ENCODE assay signal across 1 cellular context in genomic region chr11:74011360-74012071, GRCh38.
TF ChIP-seq lines count a peak whose summit lies in the region.

No MANE protein-coding gene starts in this region.

TF ChIP-seq in K562, 482 proteins besides CTCF, POLR2A, EP300 and RAD21 (continued from another document and continues in another):
- TF ChIP-seq ZNF407 (IDR thresholded peaks at IDR 0.05; ENCODE audit: low read depth) (no peak), NUFIP1 (IDR thresholded peaks at IDR 0.05; ENCODE audit: partially characterized antibody) (peak; percentile 77), TBP (optimal IDR thresholded peaks at IDR 0.05; ENCODE audit: low read depth, low read length) (no peak), PBX2 (CRISPR knock-in tag; IDR thresholded peaks at IDR 0.05; ENCODE audit: low read depth) (no peak), PBX2 (tag; conservative IDR thresholded peaks at IDR 0.05; ENCODE audit: low read depth) (peak; percentile 63), ZNF778 (CRISPR knock-in tag; IDR thresholded peaks at IDR 0.05) (no peak), ZNF274 (IDR thresholded peaks at IDR 0.05; ENCODE audit: borderline replicate concordance, low read depth, low read length) (peak; percentile 79; the same call in 1 of the 2 replicates), TGIF2 (CRISPR knock-in tag; IDR thresholded peaks at IDR 0.05) (no peak), ZNF551 (CRISPR knock-in tag; IDR thresholded peaks at IDR 0.05) (no peak), CCAR2 (IDR thresholded peaks at IDR 0.05; ENCODE audit: low read depth, low read length) (no peak; the same call in 1 of the 2 replicates), SNRNP70 (optimal IDR thresholded peaks at IDR 0.05; ENCODE audit: low read depth, low read length) (no peak), RNF2 (IDR thresholded peaks at IDR 0.05) (peak; percentile 98), ZNF217 (CRISPR knock-in tag; IDR thresholded peaks at IDR 0.05) (no peak), RBM39 (optimal IDR thresholded peaks at IDR 0.05; ENCODE audit: low read depth, low read length) (peak; percentile 50), USF1 (CRISPR knock-in tag; IDR thresholded peaks at IDR 0.05) (0 out of 2 replicates have a peak, but pooled peaks have one; percentile 46), TCF7 (IDR thresholded peaks at IDR 0.05; ENCODE audit: borderline replicate concordance) (peak; percentile 83), MTA2 (IDR thresholded peaks at IDR 0.05; ENCODE audit: low read depth) (peak; percentile 97), STAT5A (IDR thresholded peaks at IDR 0.05; ENCODE audit: borderline replicate concordance, low read length) (peak; percentile 96), OTX1 (CRISPR knock-in tag; IDR thresholded peaks at IDR 0.05) (no peak), CUX1 (CRISPR knock-in tag; IDR thresholded peaks at IDR 0.05) (peak; percentile 95), RFX7 (CRISPR knock-in tag; IDR thresholded peaks at IDR 0.05) (no peak), SOX6 (IDR thresholded peaks at IDR 0.05) (peak; percentile 94), NKRF (IDR thresholded peaks at IDR 0.05; ENCODE audit: borderline replicate concordance) (no peak; the same call in 1 of the 2 replicates), ZNF766 (CRISPR knock-in tag; conservative IDR thresholded peaks at IDR 0.05) (peak; percentile 92), ZNF780A (CRISPR knock-in tag; IDR thresholded peaks at IDR 0.05) (no peak), NR3C1 (CRISPR knock-in tag; IDR thresholded peaks at IDR 0.05) (no peak), GMEB1 (CRISPR knock-in tag; IDR thresholded peaks at IDR 0.05) (0 out of 2 replicates have a peak, but pooled peaks have one; percentile 16), VEZF1 (CRISPR knock-in tag; IDR thresholded peaks at IDR 0.05) (peak; percentile 49; the same call in 1 of the 2 replicates), SMAD4 (CRISPR knock-in tag; conservative IDR thresholded peaks at IDR 0.05) (peak; percentile 98), POLR3A (IDR thresholded peaks at IDR 0.05; ENCODE audit: borderline replicate concordance, extremely low read depth, insufficient read depth, insufficient read length) (peak; percentile 6), CLOCK (CRISPR knock-in tag; IDR thresholded peaks at IDR 0.05; ENCODE audit: borderline replicate concordance) (no peak)
